ENCODE assay signal across 8 cellular contexts in genomic region chr19:17555929-17556813, GRCh38. TPM values are rescaled to one million over a fixed set of nuclear protein-coding genes. Genes with fewer than 3 reads are reported as not detected.
A peak's percentile ranks its signal among the peaks of the same experiment; 100 is the strongest.
DNase-seq lines count a peak whose midpoint lies in the region; ATAC-seq lines count a peak whose summit lies in the region.

No MANE protein-coding gene starts in this region.

- no peaks in the 10 kb centered on the region for H3K9me3 Mint-ChIP-seq in central memory CD8-positive, alpha-beta T cell

- peak; percentile 27 for ATAC-seq in GM19328 (IDR thresholded peaks at IDR 0.05; ENCODE audit: unreplicated experiment)
- ATAC-seq in HG03432 (IDR thresholded peaks at IDR 0.05; ENCODE audit: unreplicated experiment) = peak; percentile 45
- ATAC-seq in central memory CD8-positive, alpha-beta T cell (replicated peaks; ENCODE audit: extremely low read depth, poor library complexity, severe bottlenecking) = peak; percentile 15

- peaks cover 15% of the 10 kb centered on the region for H3K36me3 Mint-ChIP-seq in central memory CD8-positive, alpha-beta T cell (ENCODE audit: insufficient read depth)

- peaks cover 37% of the 10 kb centered on the region for H3K36me3 ChIP-seq in SJSA1

- H3K4me3 Mint-ChIP-seq in central memory CD8-positive, alpha-beta T cell = peak overlapping the region; percentile 83

- no peaks in the 10 kb centered on the region for H3K9me3 ChIP-seq in SJSA1 (replicated peaks)

- no peaks in the 10 kb centered on the region for H3K27me3 Mint-ChIP-seq in central memory CD8-positive, alpha-beta T cell

- H3K27me3 ChIP-seq in SJSA1 (replicated peaks) (no peaks in the 10 kb centered on the region), layer of hippocampus (ENCODE audit: control insufficient read depth, insufficient read depth, low read length) (no peaks in the 10 kb centered on the region)

- H3K4me1 ChIP-seq in SJSA1 (replicated peaks) = peaks cover 10% of the 10 kb centered on the region

- H3K4me3 ChIP-seq in SJSA1 = peak overlapping the region; percentile 96

- H3K27ac Mint-ChIP-seq in central memory CD8-positive, alpha-beta T cell (ENCODE audit: low read depth) = no peak overlapping the region

- H3K27ac ChIP-seq in SJSA1 (peak overlapping the region; percentile 61), layer of hippocampus (ENCODE audit: low read depth, low read length) (peak overlapping the region; percentile 81)

- H3K4me1 Mint-ChIP-seq in central memory CD8-positive, alpha-beta T cell = peaks cover 22% of the 10 kb centered on the region

- DNase-seq in CMK (ENCODE audit: low read depth) (peak; percentile 32), SJSA1 (ENCODE audit: low read depth in 1 of 2, low spot score in 2 of 2) (peak; percentile 73 to 74), COLO829 (ENCODE audit: low spot score) (no peak)
- DNase-seq in central memory CD8-positive, alpha-beta T cell (ENCODE audit: low spot score in 2 of 2) = no peak
- DNase-seq in stimulated activated CD4-positive, alpha-beta T cell treated with anti-CD3 and anti-CD28 coated beads, Interleukin-15, amount 100 ng/mL, for 24 hours = peak; percentile 56

RNA-seq across cellular contexts. Expression of gene COLGALT1, which starts 0.7 kb away (rescaled TPM):
- 73.9 and 114 TPM in 2 replicates for total RNA-seq in SJSA1 (2014; rRNA removed; shearing (Covaris generic))

RNA-seq across cellular contexts. Expression of gene PGLS, which starts 44.7 kb away (rescaled TPM):
- total RNA-seq in SJSA1 (2014; rRNA removed; shearing (Covaris generic)) = 51.5 and 58.5 TPM in 2 replicates

Comparison
In these comparisons a context has a peak if more than half of its experiments do, and no peak if none do; other contexts are left out.
1. DNase-seq: peak in CMK (single experiment), SJSA1 (2 of 2) and stimulated activated CD4-positive, alpha-beta T cell treated with anti-CD3 and anti-CD28 coated beads, Interleukin-15, amount 100 ng/mL, for 24 hours (single experiment); none in central memory CD8-positive, alpha-beta T cell (0 of 2) and COLO829 (single experiment).
2. Peak in every context shown above with its lines, with median percentiles within 50 percentile points of each other: ATAC-seq.